ENCODE assay signal across 1 cellular context in genomic region chr7:12494354-12495024, GRCh38.
TF ChIP-seq lines count a peak whose summit lies in the region.

No MANE protein-coding gene starts in this region.

TF ChIP-seq in H1, 55 proteins besides CTCF, POLR2A, EP300 and RAD21:
- no peak for TF ChIP-seq E2F6 (IDR thresholded peaks at IDR 0.05)
- TF ChIP-seq GTF2F1 (IDR thresholded peaks at IDR 0.05; ENCODE audit: borderline replicate concordance, low read depth, low read length), result no peak
- no peak for TF ChIP-seq RFX5 (IDR thresholded peaks at IDR 0.05; ENCODE audit: borderline replicate concordance, low read depth, low read length)
- TF ChIP-seq YY1 (IDR thresholded peaks at IDR 0.05; ENCODE audit: low read depth, low read length), result no peak
- TF ChIP-seq RBBP5 (IDR thresholded peaks at IDR 0.05; ENCODE audit: borderline replicate concordance, low read depth, low read length), result no peak
